Comparison of ENCODE assay signal across 36 cellular contexts in genomic region chr15:77276943-77277342, GRCh38.
"Had no signal": no experiment of that assay in that cellular context is flagged by ENCODE, and none has a peak within 500 bp of the region (broad histone marks: within the 10 kb centered on the region; RNA-seq: fewer than 3 reads in every experiment).

No MANE protein-coding gene starts in this region.

- H3K4me3 Mint-ChIP-seq: activated B cell treated with CpG ODN at 0.5 μM for 24 hours; activated CD4-positive, alpha-beta memory T cell treated with anti-CD3 and anti-CD28 coated beads, Interleukin-2, amount 10 ng/mL, durations not matched to agents 7 days and 5 days; activated CD4-positive, alpha-beta T cell treated with anti-CD3 and anti-CD28 coated beads, Interleukin-2, amount 10 ng/mL, durations not matched to agents 24 days and 14 days; activated CD8-positive, alpha-beta memory T cell treated with anti-CD3 and anti-CD28 coated beads, Interleukin-2, amount 10 ng/mL, durations not matched to agents 7 days and 5 days; activated CD8-positive, alpha-beta T cell treated with anti-CD3 and anti-CD28 coated beads, Interleukin-2, amount 10 ng/mL, durations not matched to agents 7 days and 5 days; activated naive CD4-positive, alpha-beta T cell treated with anti-CD3 and anti-CD28 coated beads, Interleukin-2, amount 10 ng/mL, durations not matched to agents 7 days and 5 days; activated naive CD4-positive, alpha-beta T cell treated with anti-CD3 and anti-CD28 coated beads, Interleukin-2, amount 50 U/mL, for 24 hours; activated naive CD8-positive, alpha-beta T cell; activated naive CD8-positive, alpha-beta T cell treated with anti-CD3 and anti-CD28 coated beads, Interleukin-2, amount 10 ng/mL, durations not matched to agents 7 days and 5 days; activated naive CD8-positive, alpha-beta T cell treated with anti-CD3 and anti-CD28 coated beads, Interleukin-2, amount 50 U/mL, for 24 hours; activated T-cell treated with anti-CD3 and anti-CD28 coated beads, Interleukin-2, amount 50 U/mL, for 24 hours; brain; central memory CD8-positive, alpha-beta T cell; T-helper 1 cell treated with Interleukin-12 subunit alpha and Interleukin-12 subunit beta and Interleukin-4 antibody, amounts not matched to agents 30 μg/mL and 1 μg/mL, for 36 hours; T-helper 2 cell treated with Interferon-gamma antibody and Interleukin-4, amounts not matched to agents 5 μg/mL and 100 μg/mL, for 36 hours had no signal

- H3K9me3 ChIP-seq: ascending aorta had no signal

- H3K27me3 ChIP-seq: ascending aorta, cardiac muscle cell had no signal

- H3K4me3 ChIP-seq: ascending aorta, cardiac muscle cell had no signal

- H3K27ac ChIP-seq: ascending aorta, cardiac muscle cell, VCaP had no signal

- FAIRE-seq: bronchial epithelial cell had no signal

- DNase-seq: activated B cell treated with CpG ODN at 0.5 μM for 24 hours; activated CD4-positive, alpha-beta memory T cell treated with anti-CD3 and anti-CD28 coated beads, Interleukin-2, amount 10 ng/mL, durations not matched to agents 7 days and 5 days; activated CD4-positive, alpha-beta T cell treated with anti-CD3 and anti-CD28 coated beads for 4 hours; activated CD4-positive, alpha-beta T cell treated with anti-CD3 and anti-CD28 coated beads, Interleukin-2, amount 10 ng/mL, durations not matched to agents 24 days and 14 days; activated CD4-positive, alpha-beta T cell treated with anti-CD3 and anti-CD28 coated beads, Interleukin-2, amount 50 U/mL, for 1 hour; activated CD4-positive, alpha-beta T cell treated with anti-CD3 and anti-CD28 coated beads, Interleukin-2, amount 50 U/mL, for 48 hours; activated CD4-positive, CD25-positive, alpha-beta regulatory T cell treated with anti-CD3 and anti-CD28 coated beads, Interleukin-2, amount 50 U/mL, for 72 hours; activated CD8-positive, alpha-beta memory T cell treated with anti-CD3 and anti-CD28 coated beads for 24 hours; activated CD8-positive, alpha-beta memory T cell treated with anti-CD3 and anti-CD28 coated beads, Interleukin-2, amount 10 ng/mL, durations not matched to agents 7 days and 5 days; activated CD8-positive, alpha-beta memory T cell treated with anti-CD3 and anti-CD28 coated beads, Interleukin-2, amount 50 U/mL, for 48 hours; activated CD8-positive, alpha-beta T cell treated with anti-CD3 and anti-CD28 coated beads, Interleukin-2, amount 10 ng/mL, durations not matched to agents 7 days and 5 days; activated effector memory CD4-positive, alpha-beta T cell treated with Interleukin-2 at 50 U/mL for 16 hours; activated gamma-delta T cell; activated naive CD4-positive, alpha-beta T cell treated with anti-CD3 and anti-CD28 coated beads, Interleukin-2, amount 10 ng/mL, durations not matched to agents 7 days and 5 days; activated naive CD4-positive, alpha-beta T cell treated with Interleukin-2 at 50 U/mL for 16 hours; activated naive CD8-positive, alpha-beta T cell treated with anti-CD3 and anti-CD28 coated beads, Interleukin-2, amount 10 ng/mL, durations not matched to agents 7 days and 5 days; activated naive CD8-positive, alpha-beta T cell treated with anti-CD3 and anti-CD28 coated beads, Interleukin-2, amount 50 U/mL, for 24 hours; activated T-cell treated with anti-CD3 and anti-CD28 coated beads, Interleukin-2, amount 50 U/mL, for 24 hours; activated T-cell treated with anti-CD3 and anti-CD28 coated beads, Interleukin-2, amount 50 U/mL, for 48 hours; amygdala; anterior cingulate cortex; cerebellar nuclear complex; T-helper 1 cell; T-helper 2 cell; T-helper 9 cell had no signal

- H3K9me3 Mint-ChIP-seq: activated B cell treated with CpG ODN at 0.5 μM for 24 hours; activated naive CD4-positive, alpha-beta T cell treated with anti-CD3 and anti-CD28 coated beads, Interleukin-2, amount 50 U/mL, for 24 hours; activated naive CD8-positive, alpha-beta T cell treated with anti-CD3 and anti-CD28 coated beads, Interleukin-2, amount 50 U/mL, for 24 hours; activated T-cell treated with anti-CD3 and anti-CD28 coated beads, Interleukin-2, amount 50 U/mL, for 24 hours; activated T-helper 2 cell treated with anti-CD3 and anti-CD28 coated beads, Interferon-gamma antibody, Interleukin-2, Interleukin-4, amounts not matched to agents 10 μg/mL and 5 μg/mL and 100 μg/mL, durations not matched to agents 14 hours and 24 hours and 36 hours; central memory CD8-positive, alpha-beta T cell had no signal

- H3K27ac Mint-ChIP-seq: activated B cell treated with CpG ODN at 0.5 μM for 24 hours; activated CD4-positive, alpha-beta memory T cell treated with anti-CD3 and anti-CD28 coated beads, Interleukin-2, amount 10 ng/mL, durations not matched to agents 7 days and 5 days; activated CD4-positive, alpha-beta T cell treated with anti-CD3 and anti-CD28 coated beads, Interleukin-2, amount 10 ng/mL, durations not matched to agents 24 days and 14 days; activated CD8-positive, alpha-beta memory T cell treated with anti-CD3 and anti-CD28 coated beads, Interleukin-2, amount 10 ng/mL, durations not matched to agents 7 days and 5 days; activated CD8-positive, alpha-beta T cell treated with anti-CD3 and anti-CD28 coated beads, Interleukin-2, amount 10 ng/mL, durations not matched to agents 7 days and 5 days; activated naive CD4-positive, alpha-beta T cell treated with anti-CD3 and anti-CD28 coated beads, Interleukin-2, amount 10 ng/mL, durations not matched to agents 7 days and 5 days; activated naive CD4-positive, alpha-beta T cell treated with anti-CD3 and anti-CD28 coated beads, Interleukin-2, amount 50 U/mL, for 24 hours; activated naive CD8-positive, alpha-beta T cell; activated naive CD8-positive, alpha-beta T cell treated with anti-CD3 and anti-CD28 coated beads, Interleukin-2, amount 10 ng/mL, durations not matched to agents 7 days and 5 days; activated naive CD8-positive, alpha-beta T cell treated with anti-CD3 and anti-CD28 coated beads, Interleukin-2, amount 50 U/mL, for 24 hours; activated T-cell treated with anti-CD3 and anti-CD28 coated beads, Interleukin-2, amount 50 U/mL, for 24 hours; activated T-helper 2 cell treated with anti-CD3 and anti-CD28 coated beads, Interferon-gamma antibody, Interleukin-2, Interleukin-4, amounts not matched to agents 10 μg/mL and 5 μg/mL and 100 μg/mL, durations not matched to agents 14 hours and 24 hours and 36 hours; brain; T-helper 1 cell treated with Interleukin-12 subunit alpha and Interleukin-12 subunit beta and Interleukin-4 antibody, amounts not matched to agents 30 μg/mL and 1 μg/mL, for 36 hours; T-helper 2 cell treated with Interferon-gamma antibody and Interleukin-4, amounts not matched to agents 5 μg/mL and 100 μg/mL, for 36 hours had no signal

- H3K4me1 Mint-ChIP-seq: central memory CD8-positive, alpha-beta T cell had no signal

- H3K27me3 Mint-ChIP-seq: activated B cell treated with CpG ODN at 0.5 μM for 24 hours; activated CD4-positive, alpha-beta memory T cell treated with anti-CD3 and anti-CD28 coated beads, Interleukin-2, amount 10 ng/mL, durations not matched to agents 7 days and 5 days; activated CD4-positive, alpha-beta T cell treated with anti-CD3 and anti-CD28 coated beads, Interleukin-2, amount 10 ng/mL, durations not matched to agents 24 days and 14 days; activated CD8-positive, alpha-beta memory T cell treated with anti-CD3 and anti-CD28 coated beads, Interleukin-2, amount 10 ng/mL, durations not matched to agents 7 days and 5 days; activated naive CD4-positive, alpha-beta T cell treated with anti-CD3 and anti-CD28 coated beads, Interleukin-2, amount 10 ng/mL, durations not matched to agents 7 days and 5 days; activated naive CD4-positive, alpha-beta T cell treated with anti-CD3 and anti-CD28 coated beads, Interleukin-2, amount 50 U/mL, for 24 hours; activated naive CD8-positive, alpha-beta T cell; activated naive CD8-positive, alpha-beta T cell treated with anti-CD3 and anti-CD28 coated beads, Interleukin-2, amount 10 ng/mL, durations not matched to agents 7 days and 5 days; activated naive CD8-positive, alpha-beta T cell treated with anti-CD3 and anti-CD28 coated beads, Interleukin-2, amount 50 U/mL, for 24 hours; activated T-cell treated with anti-CD3 and anti-CD28 coated beads, Interleukin-2, amount 50 U/mL, for 24 hours; brain; central memory CD8-positive, alpha-beta T cell had no signal

- ATAC-seq: activated CD8-positive, alpha-beta memory T cell treated with anti-CD3 and anti-CD28 coated beads, Interleukin-2, amount 10 ng/mL, durations not matched to agents 7 days and 5 days; activated CD8-positive, alpha-beta T cell treated with anti-CD3 and anti-CD28 coated beads, Interleukin-2, amount 10 ng/mL, durations not matched to agents 7 days and 5 days; activated naive CD8-positive, alpha-beta T cell treated with anti-CD3 and anti-CD28 coated beads, Interleukin-2, amount 50 U/mL, for 24 hours had no signal

- H3K36me3 ChIP-seq: ascending aorta, cardiac muscle cell had no signal
